In the genomic region with DNA sequence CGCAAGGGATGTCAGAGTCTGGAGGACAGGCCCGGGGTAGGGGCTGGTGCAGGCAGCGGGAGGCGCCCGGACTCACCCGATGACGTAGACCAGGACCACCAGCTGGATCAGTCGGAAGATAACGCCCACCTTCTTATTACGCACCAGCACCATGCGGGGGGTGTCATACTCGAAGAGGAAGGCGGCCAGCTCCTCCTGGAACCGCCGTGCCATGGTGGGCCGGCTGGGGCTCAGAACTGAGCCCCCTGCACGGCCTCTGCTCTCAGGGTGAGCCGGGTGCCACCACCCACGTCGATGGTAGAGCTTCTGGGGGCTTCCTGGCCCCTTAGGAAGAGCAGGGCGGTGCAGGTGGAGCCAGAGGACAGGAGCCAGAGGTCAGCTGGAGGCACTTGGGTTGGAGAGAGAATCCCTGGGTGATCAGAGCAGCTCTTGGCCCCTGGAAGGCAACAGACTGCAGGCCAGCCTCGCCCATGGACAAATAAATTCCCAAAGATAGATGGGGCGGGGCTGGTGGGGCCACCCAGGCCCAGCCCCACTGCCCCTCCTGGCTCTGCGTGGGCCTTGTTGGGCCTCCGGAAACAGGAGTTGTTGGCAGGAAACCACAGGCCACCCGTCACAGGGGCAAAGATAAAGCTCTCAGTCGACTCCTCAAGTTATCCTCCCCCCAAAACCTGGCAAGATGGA, we compare ENCODE assay signal across 10 cellular contexts. TPM values are rescaled to one million over a fixed set of nuclear protein-coding genes. Genes with fewer than 3 reads are reported as not detected.
DNase-seq lines count a peak whose midpoint lies in the region; ATAC-seq and TF ChIP-seq lines count a peak whose summit lies in the region.
"Had no signal": no experiment of that assay in that cellular context is flagged by ENCODE, and none has a peak within 500 bp of the region (broad histone marks: within the 10 kb centered on the region; RNA-seq: fewer than 3 reads in every experiment).

TSS of gene P2RX1 (minus strand) at position 453 of the 684 bp plus-strand sequence. CDS start at position 213, 240 bp downstream.

- H3K27ac Mint-ChIP-seq in HFFc6: no peak within 1 kb of the TSS

- H3K4me3 ChIP-seq in SU-DHL-6 (ENCODE audit: insufficient read depth, low read length, poor library complexity, severe bottlenecking): no peak within 1 kb of the TSS
- peak within 1 kb of the TSS; percentile 10 to 29 (median 19) for H3K4me3 ChIP-seq in esophagus muscularis mucosa

- H3K79me2 ChIP-seq in SU-DHL-6 (ENCODE audit: insufficient read depth, low read length): no peaks in the 10 kb centered on the region

- ATAC-seq in GM18873 (IDR thresholded peaks at IDR 0.05; ENCODE audit: low FRiP score, unreplicated experiment): no peak

- peak within 1 kb of the TSS; percentile 13 for H2AFZ ChIP-seq in SU-DHL-6 (ENCODE audit: low read depth, low read length, severe bottlenecking)

- peaks cover 6% of the 10 kb centered on the region; the same call in 1 of the 2 replicates for H3F3A ChIP-seq in SU-DHL-6 (ENCODE audit: insufficient read depth)

- peak within 1 kb of the TSS; percentile 33; the same call in 1 of the 2 replicates for H3K9ac ChIP-seq in SU-DHL-6 (ENCODE audit: low read length)

- H3K4me3 Mint-ChIP-seq in HFFc6: no peak within 1 kb of the TSS

- intact Hi-C loops in esophagus muscularis mucosa (cut with DNase I): no loop called here

- H3K9me2 ChIP-seq in SU-DHL-6 (replicated peaks; ENCODE audit: insufficient read depth, low read length): no peaks in the 10 kb centered on the region

- H4K20me1 ChIP-seq in SU-DHL-6 (ENCODE audit: low read depth, low read length): no peaks in the 10 kb centered on the region

- H3K27ac ChIP-seq in SU-DHL-6 (ENCODE audit: low read depth, low read length): peak within 1 kb of the TSS; percentile 18
- H3K27ac ChIP-seq in esophagus muscularis mucosa (replicated peaks in 1 of 4): peak within 1 kb of the TSS; percentile 44 to 82 (median 64)

- H3K27me3 Mint-ChIP-seq in HFFc6 (ENCODE audit: insufficient read depth): peaks cover 7% of the 10 kb centered on the region

- H3K9me3 ChIP-seq in SU-DHL-6 (ENCODE audit: insufficient read depth, low read length) (no peaks in the 10 kb centered on the region), esophagus muscularis mucosa (no peaks in the 10 kb centered on the region)

- peaks cover 16 to 59% (median 49%) of the 10 kb centered on the region in 4 donors for H3K4me1 ChIP-seq in esophagus muscularis mucosa

- 0 out of 2 replicates have a peak, but pooled peaks cover 4% of the 10 kb centered on the region for H3K4me1 Mint-ChIP-seq in HFFc6 (ENCODE audit: low read depth)

- 78% methylated on average over 19 of the region's 27 CpGs for WGBS in esophagus muscularis mucosa

- no peak for TF ChIP-seq CTCF in GM20000 (IDR thresholded peaks at IDR 0.05; ENCODE audit: extremely low read depth, missing control alignments)
- no peak for TF ChIP-seq CTCF in SU-DHL-6 (IDR thresholded peaks at IDR 0.05; ENCODE audit: insufficient read depth, low read length, poor library complexity, severe bottlenecking)
- no peak for TF ChIP-seq CTCF in esophagus muscularis mucosa (IDR thresholded peaks at IDR 0.05)
- no peak for TF ChIP-seq CTCF in HFFc6 (IDR thresholded peaks at IDR 0.05)

- DNase-seq in GM20000 (ENCODE audit: low spot score): peak; percentile 36
- no peak for DNase-seq in esophagus muscularis mucosa (ENCODE audit: extremely low spot score)
- DNase-seq in stimulated activated CD8-positive, alpha-beta memory T cell treated with anti-CD3 and anti-CD28 coated beads, Interleukin-15, amount 100 ng/mL, for 48 hours (ENCODE audit: low read depth in 2 of 2): peak; percentile 27 to 31
- DNase-seq in 8988T: no peak
- DNase-seq in inferior parietal cortex (ENCODE audit: extremely low spot score): no peak
- DNase-seq in HFFc6: no peak

- no peak for TF ChIP-seq EP300 in esophagus muscularis mucosa (IDR thresholded peaks at IDR 0.05)

- no peaks in the 10 kb centered on the region for H3K36me3 ChIP-seq in SU-DHL-6 (ENCODE audit: low read length)
- no peaks in the 10 kb centered on the region for H3K36me3 ChIP-seq in esophagus muscularis mucosa

- H3K9me3 Mint-ChIP-seq in HFFc6: no peaks in the 10 kb centered on the region

- H3K36me3 Mint-ChIP-seq in HFFc6 (ENCODE audit: low read depth): no peaks in the 10 kb centered on the region

- H3K4me2 ChIP-seq in SU-DHL-6 (ENCODE audit: low read depth, low read length, poor library complexity, severe bottlenecking): peak within 1 kb of the TSS; percentile 34

- no peak for TF ChIP-seq POLR2A in esophagus muscularis mucosa (IDR thresholded peaks at IDR 0.05; ENCODE audit: low read depth)

- H3K27me3 ChIP-seq in SU-DHL-6 (ENCODE audit: low read length) (no peaks in the 10 kb centered on the region), esophagus muscularis mucosa (no peaks in the 10 kb centered on the region)

RNA-seq across cellular contexts. Expression of gene P2RX1, which starts in this region (rescaled TPM):
- total RNA-seq in esophagus muscularis mucosa: 10 to 100 TPM in 2 of 4 donors, 1 to 10 TPM in 2; 3.7 to 26.0 (median 10.2) TPM
- total RNA-seq in HFFc6 (2021; fragmentation: NEBNext Ultra II Directional; extraction: Animal tissue kit (Norgen Biotek cat#: 25700)): under 1 TPM in 1 of 6 experiments, not detected in 5; 0.08 TPM
- total RNA-seq: kidney epithelial cell, NCI-H460 had no signal

Comparison
In these comparisons a context has a peak if more than half of its experiments do, and no peak if none do; other contexts are left out.
1. RNA of gene P2RX1 (total RNA-seq): 3.7 to 26.0 TPM in esophagus muscularis mucosa; 0.08 TPM in HFFc6; every median in the first group is over 4 times any median in the second.
2. DNase-seq: peak in GM20000 (single experiment) and stimulated activated CD8-positive, alpha-beta memory T cell treated with anti-CD3 and anti-CD28 coated beads, Interleukin-15, amount 100 ng/mL, for 48 hours (2 of 2); none in esophagus muscularis mucosa (single experiment), 8988T (single experiment), inferior parietal cortex (single experiment) and HFFc6 (single experiment).